13 cellular contexts compared by ENCODE assay signal in the genomic region with DNA sequence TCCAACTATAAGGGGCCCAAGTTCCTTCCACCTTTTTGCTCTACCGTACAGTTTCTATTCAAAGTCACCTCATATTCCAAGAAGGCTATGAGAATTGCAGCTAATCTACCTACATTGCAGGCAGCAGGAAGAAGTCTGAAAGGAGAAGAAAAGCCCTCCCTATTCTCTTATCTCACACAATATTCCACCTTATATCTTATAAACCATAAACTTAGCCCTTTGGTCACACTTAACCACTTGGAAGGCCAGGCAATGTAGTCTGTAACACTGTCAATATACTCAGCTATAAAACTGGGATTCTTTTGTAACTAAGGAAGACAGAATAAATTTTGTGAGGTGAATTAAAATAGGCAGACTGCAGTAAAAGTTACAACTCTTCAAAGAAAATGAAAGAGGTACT. TPM values are rescaled to one million over a fixed set of nuclear protein-coding genes. Genes with fewer than 3 reads are reported as not detected.
A peak's percentile ranks its signal among the peaks of the same experiment; 100 is the strongest.
DNase-seq lines count a peak whose midpoint lies in the region; ATAC-seq, FAIRE-seq and TF ChIP-seq lines count a peak whose summit lies in the region.
"Had no signal": no experiment of that assay in that cellular context is flagged by ENCODE, and none has a peak within 500 bp of the region (broad histone marks: within the 10 kb centered on the region; RNA-seq: fewer than 3 reads in every experiment).

No MANE protein-coding gene starts in this region.

- H3K36me3 ChIP-seq in hepatocyte (replicated peaks; ENCODE audit: insufficient read depth, low read depth), result no peaks in the 10 kb centered on the region
- H3K36me3 ChIP-seq in pancreas, result no peaks in the 10 kb centered on the region
- H3K36me3 ChIP-seq in OCI-LY7 (ENCODE audit: insufficient read depth, low read length), result no peaks in the 10 kb centered on the region
- H3K36me3 ChIP-seq: BE2C had no signal

- TF ChIP-seq CTCF in hepatocyte (IDR thresholded peaks at IDR 0.05; ENCODE audit: poor library complexity), result no peak
- no peak for TF ChIP-seq CTCF in pancreas (IDR thresholded peaks at IDR 0.05)
- TF ChIP-seq CTCF in OCI-LY7 (conservative IDR thresholded peaks at IDR 0.05; ENCODE audit: low read length), result no peak

- no peak for TF ChIP-seq POLR2A in GM12892 (IDR thresholded peaks at IDR 0.05; ENCODE audit: low read depth, low read length)

- FAIRE-seq in GM12892 (lab: Jason Lieb, UNC) (peak; percentile 33), pancreas (lab: Jason Lieb, UNC) (peak; percentile 45)
- FAIRE-seq: H54 had no signal

- no peaks in the 10 kb centered on the region for H4K20me1 ChIP-seq in hepatocyte (ENCODE audit: insufficient read depth, poor library complexity, severe bottlenecking)
- peaks cover 12% of the 10 kb centered on the region; the same call in 1 of the 2 replicates for H4K20me1 ChIP-seq in OCI-LY7 (ENCODE audit: insufficient read depth, low read length)

- H2AFZ ChIP-seq in hepatocyte, result no peak overlapping the region
- H2AFZ ChIP-seq in OCI-LY7 (ENCODE audit: low read length), result no peak overlapping the region

- POLR2A ChIA-PET in OCI-LY7 (lab: Charles Lee), result interaction anchor here (1.4 kb wide), 1 partner anchor 59 kb away, joined by 5 read pairs; no protein-coding TSS in a partner anchor

- 73% methylated on average over 1 of the region's 1 CpG for WGBS in hepatocyte (ENCODE audit: low lambda C conversion rate, missing lambda C conversion rate)
- WGBS in pancreas, 2 donors, result 96 to 97% methylated on average over 1 of the region's 1 CpG

- no peaks in the 10 kb centered on the region for H3K9me2 ChIP-seq in hepatocyte (replicated peaks; ENCODE audit: insufficient read depth)
- no peaks in the 10 kb centered on the region for H3K9me2 ChIP-seq in OCI-LY7 (ENCODE audit: insufficient read depth, low read length)

- DNase-seq in GM12892 (ENCODE audit: insufficient read length) (no peak), OCI-M1 (lab: John Stamatoyannopoulos, UW) (peak; percentile 25), hepatocyte (ENCODE audit: low spot score) (peak; percentile 27), pancreas (no peak), EL (no peak), NCI-H1436 treated with DMSO at 0.1 percent for 48 hours (lab: John Stamatoyannopoulos, UW) (no peak), OCI-LY7 (ENCODE audit: low spot score) (no peak)
- DNase-seq: BE2C; CD4-positive, alpha-beta memory T cell; DMS79 had no signal

- BruUV-seq in OCI-LY7 (replicated peaks; lab: Mats Ljungman, UMichigan), result no TSS peak

- no peak overlapping the region for H3K4me2 ChIP-seq in hepatocyte
- H3K4me2 ChIP-seq in OCI-LY7 (ENCODE audit: low read length), result no peak overlapping the region

- no peaks in the 10 kb centered on the region for H3K27me3 ChIP-seq in hepatocyte
- H3K27me3 ChIP-seq in pancreas, result no peaks in the 10 kb centered on the region
- H3K27me3 ChIP-seq: BE2C had no signal

- H3K4me1 ChIP-seq in hepatocyte (ENCODE audit: insufficient read depth) (no peaks in the 10 kb centered on the region), pancreas (peaks cover 0 to 13% (median 0%) of the 10 kb centered on the region in 3 donors), OCI-LY7 (ENCODE audit: insufficient read depth, low read length, poor library complexity, severe bottlenecking) (no peaks in the 10 kb centered on the region)

- no peak overlapping the region for H3K27ac ChIP-seq in hepatocyte
- no peak overlapping the region for H3K27ac ChIP-seq in pancreas
- H3K27ac ChIP-seq in OCI-LY7 (ENCODE audit: low read depth, low read length, poor library complexity, severe bottlenecking), result no peak overlapping the region
- H3K27ac ChIP-seq: C4-2B had no signal

- intact Hi-C loops in pancreas (cut with DNase I) (no loop called here), OCI-LY7 (cut with micrococcal nuclease; ENCODE audit: unreplicated experiment) (no loop called here)

- H3K4me3 ChIP-seq in hepatocyte (no peak overlapping the region), pancreas (no peak overlapping the region), OCI-LY7 (ENCODE audit: low read depth, low read length, poor library complexity, severe bottlenecking) (no peak overlapping the region)

- CTCF ChIA-PET in OCI-LY7 (lab: Charles Lee; ENCODE audit: unreplicated experiment), result no interaction called here

- no peak for ATAC-seq in pancreas
- no peak for ATAC-seq in GM21526 (IDR thresholded peaks at IDR 0.05; ENCODE audit: low FRiP score, unreplicated experiment)

- H3K9me3 ChIP-seq in hepatocyte (ENCODE audit: low read depth) (peaks cover 3% of the 10 kb centered on the region), pancreas (no peaks in the 10 kb centered on the region), OCI-LY7 (ENCODE audit: low read length) (no peaks in the 10 kb centered on the region)
- H3K9me3 ChIP-seq: BE2C had no signal

- H3K79me2 ChIP-seq in hepatocyte (peaks cover 33% of the 10 kb centered on the region), OCI-LY7 (ENCODE audit: insufficient read depth, low read depth, low read length) (peaks cover 35% of the 10 kb centered on the region; the same call in 1 of the 2 replicates)

RNA-seq across cellular contexts. Expression of a gene that starts 54.8 kb away (rescaled TPM):
- polyA plus RNA-seq in GM12892 (2012; ENCODE audit: missing spikeins), result 29.0 TPM
- 64.2 and 68.3 TPM in 2 replicates for total RNA-seq in hepatocyte
- polyA plus RNA-seq in hepatocyte, result 12.9 and 17.0 TPM in 2 replicates
- 10 to 100 TPM; 18.5 to 39.2 (median 21.3) TPM for total RNA-seq in pancreas
- polyA plus RNA-seq in pancreas, result 1 to 10 TPM; 6.5 to 6.7 TPM
- 82.4 and 85.5 TPM in 2 replicates for total RNA-seq in OCI-LY7 (2014; rRNA removed; shearing (Covaris generic))
- 78.5 and 90.5 TPM in 2 replicates for total RNA-seq in OCI-LY7 (2022)

Comparison
In these comparisons a context has a peak if more than half of its experiments do, and no peak if none do; other contexts are left out.
1. DNase-seq: peak in OCI-M1 (single experiment) and hepatocyte (single experiment); none in GM12892 (single experiment), pancreas (0 of 6), EL (single experiment), NCI-H1436 treated with DMSO at 0.1 percent for 48 hours (single experiment) and OCI-LY7 (single experiment).